ENCODE assay signal across 7 cellular contexts in genomic region chr16:54955757-54956156, GRCh38. TPM values are rescaled to one million over a fixed set of nuclear protein-coding genes. Genes with fewer than 3 reads are reported as not detected.
"Had no signal": no experiment of that assay in that cellular context is flagged by ENCODE, and none has a peak within 500 bp of the region (broad histone marks: within the 10 kb centered on the region; RNA-seq: fewer than 3 reads in every experiment).

No MANE protein-coding gene starts in this region.

- H3K4me2 ChIP-seq: KMS-11 had no signal

- H3K27ac ChIP-seq: HL-60, KMS-11 had no signal

- H3K9ac ChIP-seq: KMS-11 had no signal

- FAIRE-seq: HTR-8/SVneo had no signal

- DNase-seq: IMR-90, KBM-7, KG1 had no signal

RNA-seq across cellular contexts. Expression of gene IRX5, which starts 25.1 kb away (rescaled TPM):
- total RNA-seq: IMR-90 had no signal
- polyA plus RNA-seq: IgD-negative memory B cell, IMR-90 had no signal
